Comparison of ENCODE assay signal across 12 cellular contexts in the genomic region with DNA sequence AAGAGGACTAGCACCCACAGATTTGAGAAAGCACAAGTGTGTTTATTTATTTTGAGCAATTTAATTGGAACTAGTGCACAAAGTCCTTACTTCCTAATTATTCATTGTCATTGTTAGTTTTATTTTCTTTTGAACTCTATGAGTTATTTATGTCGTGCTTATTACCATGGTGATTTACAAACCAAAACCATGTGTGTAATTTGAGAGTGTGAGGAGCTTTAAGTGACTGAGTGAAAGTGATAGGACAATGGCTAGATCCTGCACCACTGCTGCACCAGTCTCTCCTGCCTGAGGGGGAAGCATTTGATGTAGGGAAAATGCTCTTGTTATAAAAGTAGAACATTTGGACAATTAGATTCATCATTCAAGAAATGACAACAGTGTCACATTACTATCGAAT.
A peak's percentile ranks its signal among the peaks of the same experiment; 100 is the strongest.
DNase-seq lines count a peak whose midpoint lies in the region; ATAC-seq and TF ChIP-seq lines count a peak whose summit lies in the region.
"Had no signal": no experiment of that assay in that cellular context is flagged by ENCODE, and none has a peak within 500 bp of the region (broad histone marks: within the 10 kb centered on the region; RNA-seq: fewer than 3 reads in every experiment).

No MANE protein-coding gene starts in this region.

- H3K27ac ChIP-seq in DND-41 (ENCODE audit: low read length) (no peak overlapping the region), foreskin keratinocyte (peak overlapping the region; percentile 11)

- H3K27me3 ChIP-seq in DND-41 (ENCODE audit: insufficient read depth, low read length, poor library complexity) = no peaks in the 10 kb centered on the region
- H3K27me3 ChIP-seq in foreskin keratinocyte = peaks cover 8% of the 10 kb centered on the region

- H3K4me2 ChIP-seq in DND-41 (ENCODE audit: insufficient read depth, low read length) = no peak overlapping the region
- H3K4me2 ChIP-seq: smooth muscle cell had no signal

- no peaks in the 10 kb centered on the region for H3K79me2 ChIP-seq in DND-41 (ENCODE audit: insufficient read depth, low read length)

- H3K4me1 ChIP-seq in DND-41 (ENCODE audit: insufficient read depth, low read length) (0 out of 2 replicates have a peak, but pooled peaks cover 3% of the 10 kb centered on the region), foreskin keratinocyte (no peaks in the 10 kb centered on the region)

- ATAC-seq in DND-41 (ENCODE audit: insufficient read depth, low read depth) (peak; percentile 68; the same call in 1 of the 3 replicates), HG03354 (IDR thresholded peaks at IDR 0.05; ENCODE audit: poor library complexity, severe bottlenecking, unreplicated experiment) (peak; percentile 51), foreskin keratinocyte (peak; percentile 55), left lobe of liver (no peak)

- no peaks in the 10 kb centered on the region for H4K20me1 ChIP-seq in DND-41 (ENCODE audit: insufficient read depth, low read length)

- TF ChIP-seq CTCF in DND-41 (IDR thresholded peaks at IDR 0.05; ENCODE audit: borderline replicate concordance, extremely low read depth, low read length, poor library complexity, severe bottlenecking) (peak; percentile 13), foreskin keratinocyte (conservative IDR thresholded peaks at IDR 0.05) (no peak)

- DNase-seq in DND-41 = no peak
- DNase-seq in SW480 (ENCODE audit: low spot score) = peak; percentile 27
- no peak for DNase-seq in foreskin keratinocyte
- no peak for DNase-seq in NCI-H1048 (lab: John Stamatoyannopoulos, UW)
- no peak for DNase-seq in HPDE6-E6E7 (ENCODE audit: extremely low spot score)
- no peak for DNase-seq in left lobe of liver (ENCODE audit: low spot score)
- DNase-seq in NCI-H446 treated with DMSO at 0.1 percent for 48 hours (lab: John Stamatoyannopoulos, UW) = no peak
- DNase-seq: activated CD8-positive, alpha-beta memory T cell treated with anti-CD3 and anti-CD28 coated beads, Interleukin-2, amount 50 U/mL, for 48 hours; central memory CD4-positive, alpha-beta T cell; stimulated activated CD8-positive, alpha-beta memory T cell treated with anti-CD3 and anti-CD28 coated beads, Interleukin-4, amount 100 ng/mL, for 48 hours had no signal

- no peaks in the 10 kb centered on the region for H3K9me3 ChIP-seq in DND-41 (ENCODE audit: insufficient read depth, low read length, severe bottlenecking)

- H2AFZ ChIP-seq in DND-41 (ENCODE audit: low read depth, low read length) = no peak overlapping the region

- no peak overlapping the region for H3K4me3 ChIP-seq in DND-41 (ENCODE audit: low read depth in 1 of 2, low read length in 2 of 2)
- H3K4me3 ChIP-seq: smooth muscle cell had no signal

- no peak overlapping the region for H3K9ac ChIP-seq in DND-41 (ENCODE audit: low read depth, low read length)

- no peaks in the 10 kb centered on the region for H3K36me3 ChIP-seq in DND-41 (ENCODE audit: insufficient read depth, low read length)
